Comparison of ENCODE assay signal across 15 cellular contexts in the genomic region with DNA sequence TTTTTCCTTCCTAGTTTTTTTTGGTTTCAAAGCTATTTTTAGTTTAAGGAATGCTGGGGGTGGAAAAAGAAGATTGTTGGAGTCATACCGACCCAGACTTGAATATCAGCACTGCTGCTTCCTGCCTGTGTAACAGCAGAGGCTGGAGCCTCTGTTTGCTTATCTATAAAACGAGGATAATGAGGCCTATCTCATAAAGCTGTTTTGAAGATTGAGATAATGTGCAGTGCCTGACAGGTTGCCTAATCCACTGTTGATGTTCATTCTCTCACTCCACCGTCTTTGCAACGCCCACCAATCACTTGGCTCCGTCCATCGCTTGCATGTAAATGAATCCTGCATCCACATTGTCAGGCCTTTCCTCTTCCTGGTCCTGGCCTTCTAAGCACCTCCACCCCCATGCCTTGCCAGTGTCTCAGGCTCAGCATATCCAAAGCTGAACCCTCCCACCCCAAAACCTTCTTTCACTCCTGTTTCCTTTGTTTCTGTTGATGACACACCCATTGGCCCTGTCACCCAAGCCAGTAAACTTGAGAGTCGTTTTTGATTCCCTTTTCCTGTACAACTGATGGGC.
A peak's percentile ranks its signal among the peaks of the same experiment; 100 is the strongest.
DNase-seq lines count a peak whose midpoint lies in the region; ATAC-seq and TF ChIP-seq lines count a peak whose summit lies in the region.
"Had no signal": no experiment of that assay in that cellular context is flagged by ENCODE, and none has a peak within 500 bp of the region (broad histone marks: within the 10 kb centered on the region; RNA-seq: fewer than 3 reads in every experiment).

No MANE protein-coding gene starts in this region.

- H3K36me3 Mint-ChIP-seq in CD4-positive, alpha-beta memory T cell: no peaks in the 10 kb centered on the region
- H3K36me3 Mint-ChIP-seq: activated naive CD4-positive, alpha-beta T cell treated with anti-CD3 and anti-CD28 coated beads, Interleukin-2, amount 50 U/mL, for 72 hours; CD4-positive, CD25-positive, alpha-beta regulatory T cell had no signal

- H3K27me3 Mint-ChIP-seq in CD4-positive, alpha-beta memory T cell: peaks cover 8 to 12% of the 10 kb centered on the region in 2 donors

- H3K27me3 ChIP-seq in CD4-positive, alpha-beta memory T cell (ENCODE audit: insufficient read depth, low read length): no peaks in the 10 kb centered on the region

- POLR2A ChIA-PET in CD4-positive, alpha-beta memory T cell (lab: Charles Lee; ENCODE audit: partially characterized antibody): no interaction called here

- no peak overlapping the region for H3K27ac ChIP-seq in CD4-positive, alpha-beta memory T cell (ENCODE audit: low read depth, low read length)

- H3K4me1 Mint-ChIP-seq in CD4-positive, alpha-beta memory T cell: no peaks in the 10 kb centered on the region
- H3K4me1 Mint-ChIP-seq: CD4-positive, CD25-positive, alpha-beta regulatory T cell had no signal

- no peak for TF ChIP-seq CTCF in astrocyte of the spinal cord (IDR thresholded peaks at IDR 0.05; ENCODE audit: low read depth, low read length)

- H3K36me3 ChIP-seq in CD4-positive, alpha-beta memory T cell (ENCODE audit: insufficient read depth, low read length): no peaks in the 10 kb centered on the region

- CTCF ChIA-PET in CD4-positive, alpha-beta memory T cell (lab: Charles Lee; ENCODE audit: partially characterized antibody): no interaction called here

- H3K9me3 ChIP-seq in CD4-positive, alpha-beta memory T cell (ENCODE audit: control insufficient read depth in 1 of 2, low read length in 2 of 2): no peaks in the 10 kb centered on the region

- ATAC-seq in GM18861 (IDR thresholded peaks at IDR 0.05; ENCODE audit: unreplicated experiment): no peak
- ATAC-seq: activated naive CD4-positive, alpha-beta T cell treated with anti-CD3 and anti-CD28 coated beads, Interleukin-2, amount 50 U/mL, for 72 hours had no signal

- H3K9me3 Mint-ChIP-seq in CD4-positive, alpha-beta memory T cell: peaks cover 0 to 6% (median 0%) of the 10 kb centered on the region in 8 donors
- H3K9me3 Mint-ChIP-seq: activated naive CD4-positive, alpha-beta T cell treated with anti-CD3 and anti-CD28 coated beads, Interleukin-2, amount 50 U/mL, for 72 hours had no signal

- H3K4me3 Mint-ChIP-seq in CD4-positive, alpha-beta memory T cell: no peak overlapping the region
- H3K4me3 Mint-ChIP-seq: CD4-positive, CD25-positive, alpha-beta regulatory T cell had no signal

- intact Hi-C loops in CD4-positive, alpha-beta memory T cell (cut with micrococcal nuclease): no loop called here

- in situ Hi-C loops in astrocyte of the spinal cord (cut with HindIII; ENCODE audit: low sequenced_read_pairs): no loop called here

- no peaks in the 10 kb centered on the region for H3K4me1 ChIP-seq in CD4-positive, alpha-beta memory T cell (ENCODE audit: insufficient read depth, low read length)

- no peak overlapping the region for H3K27ac Mint-ChIP-seq in CD4-positive, alpha-beta memory T cell
- H3K27ac Mint-ChIP-seq: activated naive CD4-positive, alpha-beta T cell treated with anti-CD3 and anti-CD28 coated beads, Interleukin-2, amount 50 U/mL, for 72 hours; CD4-positive, CD25-positive, alpha-beta regulatory T cell had no signal

- DNase-seq in GM03348 (ENCODE audit: low spot score) (peak; percentile 56), NCI-H2227 (lab: John Stamatoyannopoulos, UW; ENCODE audit: unreplicated experiment) (peak; percentile 14), astrocyte of the spinal cord (ENCODE audit: low read depth, low spot score) (peak; percentile 4), myocyte (ENCODE audit: low read depth) (peak; percentile 23), DMS 273 (lab: John Stamatoyannopoulos, UW; ENCODE audit: unreplicated experiment) (no peak), NCI-H774 (lab: John Stamatoyannopoulos, UW) (no peak)
- DNase-seq in CD4-positive, alpha-beta memory T cell: no peak
- DNase-seq: activated CD8-positive, alpha-beta memory T cell treated with anti-CD3 and anti-CD28 coated beads, Interleukin-2, amount 50 U/mL, for 4 hours; CD4-positive, CD25-positive, alpha-beta regulatory T cell; cerebellar nuclear complex; NCI-H524; Right ventricle myocardium superior had no signal

- H3K4me3 ChIP-seq in astrocyte of the spinal cord (ENCODE audit: low read depth, low read length): no peak overlapping the region
- H3K4me3 ChIP-seq in CD4-positive, alpha-beta memory T cell (ENCODE audit: low read length in 2 of 2): no peak overlapping the region
- H3K4me3 ChIP-seq: lung had no signal

Comparison
In these comparisons a context has a peak if more than half of its experiments do, and no peak if none do; other contexts are left out.
1. DNase-seq: peak in GM03348 (single experiment), NCI-H2227 (single experiment), astrocyte of the spinal cord (single experiment) and myocyte (single experiment); none in DMS 273 (single experiment), CD4-positive, alpha-beta memory T cell (0 of 5) and NCI-H774 (single experiment).